8 cellular contexts compared by ENCODE assay signal in genomic region chr5:81853005-81853357, GRCh38.
A peak's percentile ranks its signal among the peaks of the same experiment; 100 is the strongest.
DNase-seq lines count a peak whose midpoint lies in the region; ATAC-seq and TF ChIP-seq lines count a peak whose summit lies in the region.

No MANE protein-coding gene starts in this region.

- peak overlapping the region in 3 of 6 donors; percentile 72 to 78 (median 77) for H3K27ac Mint-ChIP-seq in naive B cell

- DNase-seq in right atrium auricular region (ENCODE audit: low spot score), result no peak
- no peak for DNase-seq in left ventricle myocardium superior
- no peak for DNase-seq in naive B cell
- DNase-seq in kidney glomerular epithelial cell (lab: John Stamatoyannopoulos, UW), result no peak
- no peak for DNase-seq in DMS153 treated with DMSO at 0.1 percent for 48 hours (lab: John Stamatoyannopoulos, UW; ENCODE audit: unreplicated experiment)

- no peak for TF ChIP-seq CTCF in right atrium auricular region (IDR thresholded peaks at IDR 0.05)

- no peaks in the 10 kb centered on the region for H3K9me3 ChIP-seq in right atrium auricular region

- H3K27ac ChIP-seq in right atrium auricular region, result peak overlapping the region; percentile 87 to 94
- H3K27ac ChIP-seq in angular gyrus (ENCODE audit: low read depth, low read length), result peak overlapping the region; percentile 65

- H3K4me1 ChIP-seq in right atrium auricular region, result peaks cover 0 to 72% of the 10 kb centered on the region in 2 donors

- no peaks in the 10 kb centered on the region for H3K36me3 Mint-ChIP-seq in naive B cell

- no peaks in the 10 kb centered on the region for H3K36me3 ChIP-seq in right atrium auricular region

- H3K27me3 ChIP-seq in right atrium auricular region, result no peaks in the 10 kb centered on the region

- peak overlapping the region; percentile 84 to 98 (median 91) for H3K4me3 Mint-ChIP-seq in naive B cell

- H3K9me3 Mint-ChIP-seq in naive B cell, result no peaks in the 10 kb centered on the region

- ATAC-seq in left ventricle myocardium superior (no peak), naive B cell (ENCODE audit: low read depth in 2 of 2) (no peak), GM19455 (IDR thresholded peaks at IDR 0.05; ENCODE audit: unreplicated experiment) (no peak), GM21737 (IDR thresholded peaks at IDR 0.05; ENCODE audit: unreplicated experiment) (no peak)

- peak overlapping the region in 1 of 2 donors; percentile 56 for H3K4me3 ChIP-seq in right atrium auricular region

- peaks cover 30 to 45% (median 41%) of the 10 kb centered on the region in 3 donors for H3K4me1 Mint-ChIP-seq in naive B cell

- no peaks in the 10 kb centered on the region for H3K27me3 Mint-ChIP-seq in naive B cell

- intact Hi-C loops in left ventricle myocardium superior (cut with micrococcal nuclease), result loop anchor here (2.0 to 10.0 kb wide), 3 partner anchors 100 to 348 kb away; no protein-coding TSS in a partner anchor
